ENCODE assay signal across 17 cellular contexts in the genomic region with DNA sequence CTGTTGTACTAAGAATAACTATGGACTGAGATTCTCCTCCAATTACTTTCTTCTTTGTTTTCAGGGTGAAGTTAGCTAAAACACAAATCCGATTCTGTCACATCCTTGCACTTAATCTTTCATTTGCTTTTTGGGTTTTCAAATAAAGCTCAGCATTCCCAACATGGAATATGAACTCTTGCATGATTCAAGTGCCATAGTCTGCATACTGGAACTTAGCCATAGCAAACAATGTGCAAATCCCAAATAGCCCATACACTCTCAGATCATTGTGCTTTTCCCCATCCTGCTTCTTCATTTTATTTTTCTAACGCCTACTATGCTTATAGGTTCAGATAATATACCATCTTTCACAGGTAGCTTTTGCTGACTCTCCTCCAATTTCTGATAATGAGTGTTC.
DNase-seq lines count a peak whose midpoint lies in the region; ATAC-seq and TF ChIP-seq lines count a peak whose summit lies in the region.
"Had no signal": no experiment of that assay in that cellular context is flagged by ENCODE, and none has a peak within 500 bp of the region (broad histone marks: within the 10 kb centered on the region; RNA-seq: fewer than 3 reads in every experiment).

No MANE protein-coding gene starts in this region.

- H4K20me1 ChIP-seq in PC-3 (ENCODE audit: low read length) = no peaks in the 10 kb centered on the region

- H3K9ac ChIP-seq in PC-3 (ENCODE audit: low read length) = no peak overlapping the region
- H3K9ac ChIP-seq: GM23248 had no signal

- in situ Hi-C loops in G401 (cut with HindIII; ENCODE audit: low sequenced_read_pairs) = no loop called here

- peaks cover 3% of the 10 kb centered on the region for H3K9me3 Mint-ChIP-seq in activated naive CD4-positive, alpha-beta T cell treated with anti-CD3 and anti-CD28 coated beads for 36 hours

- H3K27me3 ChIP-seq in PC-3 (ENCODE audit: low read length) (no peaks in the 10 kb centered on the region), left lung (no peaks in the 10 kb centered on the region), upper lobe of left lung (no peaks in the 10 kb centered on the region)
- H3K27me3 ChIP-seq: BE2C had no signal

- no peak for TF ChIP-seq POLR2A in upper lobe of left lung (IDR thresholded peaks at IDR 0.05)

- intact Hi-C loops in PC-3 (cut with micrococcal nuclease) (no loop called here), left lung (cut with DNase I) (no loop called here)
- intact Hi-C loops in activated naive CD4-positive, alpha-beta T cell treated with anti-CD3 and anti-CD28 coated beads for 36 hours (cut with micrococcal nuclease) = no loop called here

- no peaks in the 10 kb centered on the region for H3K79me2 ChIP-seq in PC-3 (ENCODE audit: low read length)

- H2AFZ ChIP-seq in PC-3 (ENCODE audit: low read length) = no peak overlapping the region
- H2AFZ ChIP-seq: GM23248 had no signal

- TF ChIP-seq EP300 in upper lobe of left lung (IDR thresholded peaks at IDR 0.05) = no peak

- H3K4me3 ChIP-seq in PC-3 (ENCODE audit: low read length) (no peak overlapping the region), left lung (no peak overlapping the region), upper lobe of left lung (no peak overlapping the region)
- H3K4me3 ChIP-seq: GM23248, HAP-1 had no signal

- no peaks in the 10 kb centered on the region for H3K9me3 ChIP-seq in PC-3 (ENCODE audit: low read length)
- H3K9me3 ChIP-seq in left lung = peaks cover 0 to 4% of the 10 kb centered on the region in 2 donors
- no peaks in the 10 kb centered on the region for H3K9me3 ChIP-seq in upper lobe of left lung
- H3K9me3 ChIP-seq: BE2C, HAP-1 had no signal

- no peaks in the 10 kb centered on the region for H3K27me3 Mint-ChIP-seq in activated naive CD4-positive, alpha-beta T cell treated with anti-CD3 and anti-CD28 coated beads for 36 hours (ENCODE audit: low read depth)
- H3K27me3 Mint-ChIP-seq: CD4-positive, CD25-positive, alpha-beta regulatory T cell; CD8-positive, alpha-beta memory T cell had no signal

- POLR2A ChIA-PET in PC-3 (lab: Charles Lee; ENCODE audit: unreplicated experiment) = no interaction called here

- 41 to 44% methylated on average over 2 of the region's 2 CpGs for WGBS in upper lobe of left lung, 2 donors

- no peaks in the 10 kb centered on the region for H3K4me1 Mint-ChIP-seq in activated naive CD4-positive, alpha-beta T cell treated with anti-CD3 and anti-CD28 coated beads for 36 hours (ENCODE audit: low read depth)
- H3K4me1 Mint-ChIP-seq: CD4-positive, CD25-positive, alpha-beta regulatory T cell; CD8-positive, alpha-beta memory T cell had no signal

- H3K27ac ChIP-seq in PC-3 (ENCODE audit: low read length) (no peak overlapping the region), left lung (no peak overlapping the region), upper lobe of left lung (no peak overlapping the region)
- H3K27ac ChIP-seq: GM23248 had no signal

- CTCF ChIA-PET in PC-3 (lab: Charles Lee) = no interaction called here
- CTCF ChIA-PET in activated naive CD4-positive, alpha-beta T cell treated with anti-CD3 and anti-CD28 coated beads for 36 hours (lab: Charles Lee) = no interaction called here

- H3K9me2 ChIP-seq in PC-3 (replicated peaks; ENCODE audit: low read length) = 0 out of 2 replicates have a peak, but pooled peaks cover 3% of the 10 kb centered on the region

- TF ChIP-seq CTCF in PC-3 (conservative IDR thresholded peaks at IDR 0.05; ENCODE audit: low read depth, low read length) = no peak
- TF ChIP-seq CTCF in left lung (IDR thresholded peaks at IDR 0.05) = no peak
- no peak for TF ChIP-seq CTCF in upper lobe of left lung (IDR thresholded peaks at IDR 0.05)

- no peaks in the 10 kb centered on the region for H3F3A ChIP-seq in PC-3 (ENCODE audit: low read length, unreplicated experiment)

- no peak overlapping the region for H3K4me2 ChIP-seq in PC-3 (ENCODE audit: low read length)

- ATAC-seq in PC-3 (no peak), left lung (peak; percentile 44), upper lobe of left lung (ENCODE audit: low FRiP score in 2 of 2) (no peak)

- H3K36me3 ChIP-seq in PC-3 (ENCODE audit: low read depth, low read length) (no peaks in the 10 kb centered on the region), left lung (no peaks in the 10 kb centered on the region), upper lobe of left lung (no peaks in the 10 kb centered on the region)
- H3K36me3 ChIP-seq: BE2C, HAP-1 had no signal

- DNase-seq in G401 (ENCODE audit: low spot score) (peak; percentile 18), PC-3 (peak; percentile 10), fibroblast of gingiva (ENCODE audit: low read depth) (peak; percentile 26), left lung (no peak), upper lobe of left lung (no peak)
- DNase-seq in activated CD4-positive, alpha-beta T cell treated with anti-CD3 and anti-CD28 coated beads for 1 hour = no peak
- no peak for DNase-seq in activated naive CD4-positive, alpha-beta T cell treated with anti-CD3 and anti-CD28 coated beads for 36 hours
- DNase-seq: ACHN; BE2C; C1 segment of cervical spinal cord; CD4-positive, CD25-positive, alpha-beta regulatory T cell; CD8-positive, alpha-beta memory T cell; COR-L47; DMS 273 treated with DMSO at 0.1 percent for 48 hours; GDM1; GM23248 had no signal

- H3K4me3 Mint-ChIP-seq in activated naive CD4-positive, alpha-beta T cell treated with anti-CD3 and anti-CD28 coated beads for 36 hours = no peak overlapping the region
- H3K4me3 Mint-ChIP-seq: CD4-positive, CD25-positive, alpha-beta regulatory T cell; CD8-positive, alpha-beta memory T cell had no signal

- no peaks in the 10 kb centered on the region for H3K36me3 Mint-ChIP-seq in activated naive CD4-positive, alpha-beta T cell treated with anti-CD3 and anti-CD28 coated beads for 36 hours (ENCODE audit: low read depth)
- H3K36me3 Mint-ChIP-seq: CD4-positive, CD25-positive, alpha-beta regulatory T cell; CD8-positive, alpha-beta memory T cell had no signal

- no peaks in the 10 kb centered on the region for H3K4me1 ChIP-seq in PC-3 (ENCODE audit: insufficient read depth, low read length)
- no peaks in the 10 kb centered on the region for H3K4me1 ChIP-seq in left lung
- no peaks in the 10 kb centered on the region for H3K4me1 ChIP-seq in upper lobe of left lung
- H3K4me1 ChIP-seq: BE2C, HAP-1 had no signal

- no peak overlapping the region for H3K27ac Mint-ChIP-seq in activated naive CD4-positive, alpha-beta T cell treated with anti-CD3 and anti-CD28 coated beads for 36 hours
- H3K27ac Mint-ChIP-seq: CD4-positive, CD25-positive, alpha-beta regulatory T cell; CD8-positive, alpha-beta memory T cell had no signal

- no TSS peak for BruUV-seq in PC-3 (replicated peaks; lab: Mats Ljungman, UMichigan)

Comparison
In these comparisons a context has a peak if more than half of its experiments do, and no peak if none do; other contexts are left out.
1. DNase-seq: peak in G401 (single experiment), PC-3 (single experiment) and fibroblast of gingiva (single experiment); none in left lung (0 of 2), upper lobe of left lung (0 of 2), activated CD4-positive, alpha-beta T cell treated with anti-CD3 and anti-CD28 coated beads for 1 hour (single experiment) and activated naive CD4-positive, alpha-beta T cell treated with anti-CD3 and anti-CD28 coated beads for 36 hours (single experiment).